In the genomic region with DNA sequence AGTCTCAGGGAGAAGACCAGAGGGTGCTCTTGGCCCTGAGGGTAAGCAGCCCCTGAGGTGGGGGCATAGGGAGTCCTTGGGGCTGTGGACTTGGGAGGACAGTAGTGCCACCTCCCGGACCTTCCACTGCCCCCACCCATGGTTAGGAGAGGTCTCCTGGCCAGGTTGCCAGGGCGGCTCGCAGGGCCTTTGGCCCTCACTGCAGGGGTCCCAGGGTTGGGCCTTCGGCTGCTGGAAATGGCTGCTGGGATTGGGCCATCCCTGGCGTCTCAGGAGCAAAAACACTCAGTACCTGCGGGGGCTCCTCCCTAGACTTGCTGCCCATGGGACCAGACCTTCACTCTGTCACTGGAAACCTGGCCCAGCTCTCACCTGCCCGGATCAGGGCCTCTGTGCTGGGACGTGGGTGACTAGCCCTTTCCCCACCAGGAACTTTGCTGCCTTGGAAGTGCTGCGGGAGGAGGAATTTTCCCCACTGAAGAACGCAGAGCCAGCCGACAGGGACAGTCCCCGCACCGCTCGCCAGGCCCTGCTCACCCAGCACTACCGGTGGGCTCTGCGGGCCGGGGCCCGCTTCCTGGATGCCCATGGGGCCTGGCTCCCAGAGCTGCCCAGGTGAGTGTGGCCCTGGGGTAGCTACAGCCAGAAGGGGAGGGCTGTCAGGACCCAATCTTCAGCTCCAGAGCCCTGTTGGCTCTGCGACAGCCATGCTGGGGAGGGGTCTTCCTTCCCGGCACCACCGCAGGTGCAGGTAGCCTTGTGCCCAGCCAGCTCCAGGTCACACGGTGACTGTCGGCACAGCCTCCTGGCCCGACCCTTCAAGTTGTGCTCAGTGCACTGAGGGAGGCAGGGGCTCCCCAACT, we compare ENCODE assay signal across 1 cellular context.
TF ChIP-seq lines count a peak whose summit lies in the region.

No MANE protein-coding gene starts in this region.

TF ChIP-seq in HepG2, 621 proteins besides CTCF, POLR2A, EP300 and RAD21:
- TF ChIP-seq GZF1 (CRISPR knock-in tag; IDR thresholded peaks at IDR 0.05) (no peak), RBFOX2 (IDR thresholded peaks at IDR 0.05; ENCODE audit: low read depth, low read length) (0 out of 2 replicates have a peak, but pooled peaks have one; percentile 23), AGO2 (optimal IDR thresholded peaks at IDR 0.05; ENCODE audit: low read depth, low read length) (peak; percentile 36)
